Comparison of ENCODE assay signal across 8 cellular contexts in genomic region chr1:46617108-46617694, GRCh38. TPM values are rescaled to one million over a fixed set of nuclear protein-coding genes. Genes with fewer than 3 reads are reported as not detected.
DNase-seq lines count a peak whose midpoint lies in the region; ATAC-seq, FAIRE-seq and TF ChIP-seq lines count a peak whose summit lies in the region.

No MANE protein-coding gene starts in this region.

- H3K4me3 Mint-ChIP-seq in mesothelial cell of epicardium, result peak overlapping the region; percentile 88

- H3K27me3 Mint-ChIP-seq in mesothelial cell of epicardium (ENCODE audit: low read depth), result peaks cover 6% of the 10 kb centered on the region

- H3K27me3 ChIP-seq in HL-60 (ENCODE audit: insufficient read depth, poor library complexity, severe bottlenecking), result no peaks in the 10 kb centered on the region

- H3K27ac Mint-ChIP-seq in mesothelial cell of epicardium, result peak overlapping the region; percentile 89

- H3K4me2 ChIP-seq in A549, result peak overlapping the region; percentile 81

- H3K4me1 Mint-ChIP-seq in mesothelial cell of epicardium, result peaks cover 31% of the 10 kb centered on the region

- H3K4me3 ChIP-seq in A549, result peak overlapping the region; percentile 81
- peak overlapping the region; percentile 76 for H3K4me3 ChIP-seq in HL-60 (replicated peaks; ENCODE audit: insufficient read depth, low read length)
- peak overlapping the region; percentile 86 for H3K4me3 ChIP-seq in choroid plexus epithelial cell (ENCODE audit: low read depth, low read length)

- CTCF ChIA-PET in A549 (lab: Yijun Ruan, JAX), result interaction anchor here (1.1 to 1.8 kb wide), 3 partner anchors 11 to 85 kb away, joined by 3 to 4 read pairs (median 3); no protein-coding TSS in a partner anchor

- no peaks in the 10 kb centered on the region for H3K9me3 Mint-ChIP-seq in mesothelial cell of epicardium

- TF ChIP-seq CTCF in A549 (IDR thresholded peaks at IDR 0.05) (no peak), HL-60 (IDR thresholded peaks at IDR 0.05; ENCODE audit: insufficient read depth, low read length) (no peak), choroid plexus epithelial cell (conservative IDR thresholded peaks at IDR 0.05; ENCODE audit: low read depth, low read length) (no peak), mesothelial cell of epicardium (IDR thresholded peaks at IDR 0.05; ENCODE audit: unreplicated experiment) (no peak)

- H3K9me3 ChIP-seq in A549, result no peaks in the 10 kb centered on the region

- peaks cover 27% of the 10 kb centered on the region for H3K4me1 ChIP-seq in A549

- no peak for FAIRE-seq in A549 (lab: Jason Lieb, UNC)

- TF ChIP-seq EP300 in A549 (IDR thresholded peaks at IDR 0.05), result no peak

- 36% methylated on average over 8 of the region's 9 CpGs for WGBS in A549 (ENCODE audit: missing lambda C conversion rate)

- no peak for TF ChIP-seq RAD21 in A549 (conservative IDR thresholded peaks at IDR 0.05 in 1 of 2, IDR thresholded peaks at IDR 0.05 in 1 of 2)

- POLR2A ChIA-PET in A549 (lab: Yijun Ruan, JAX), result interaction anchor here (2.4 kb wide), 1 partner anchor 13 kb away, joined by 12 read pairs; the partner anchor contains the start of gene MKNK1

- no peak for TF ChIP-seq POLR2A in A549 (IDR thresholded peaks at IDR 0.05; ENCODE audit: low read length)

- ATAC-seq in A549, result peak; percentile 54 to 74
- no peak for ATAC-seq in HG03039 (IDR thresholded peaks at IDR 0.05; ENCODE audit: unreplicated experiment)

- no peak for DNase-seq in A549 (ENCODE audit: low read depth in 1 of 2, low spot score in 1 of 2)
- no peak for DNase-seq in HL-60 (ENCODE audit: low read depth in 1 of 2, low spot score in 1 of 2)
- DNase-seq in choroid plexus epithelial cell (ENCODE audit: low read depth), result no peak
- no peak for DNase-seq in mesothelial cell of epicardium (ENCODE audit: low spot score in 2 of 2, unreplicated experiment in 2 of 2)
- DNase-seq in NK-92 (lab: John Stamatoyannopoulos, UW; ENCODE audit: unreplicated experiment), result no peak
- DNase-seq in NCI-H2171 (lab: John Stamatoyannopoulos, UW), result no peak
- no peak for DNase-seq in stimulated activated CD8-positive, alpha-beta memory T cell treated with anti-CD3 and anti-CD28 coated beads, Interleukin-4, amount 100 ng/mL, for 48 hours

- H3K27ac ChIP-seq in A549 (peak overlapping the region; percentile 79 to 94), HL-60 (replicated peaks) (no peak overlapping the region)

- no peaks in the 10 kb centered on the region for H3K36me3 Mint-ChIP-seq in mesothelial cell of epicardium

TF ChIP-seq in A549, 52 proteins besides CTCF, POLR2A, EP300 and RAD21:
- TF ChIP-seq ZNF302 (CRISPR knock-in tag; IDR thresholded peaks at IDR 0.05), result no peak
- TF ChIP-seq ATOH8 (CRISPR knock-in tag; IDR thresholded peaks at IDR 0.05; ENCODE audit: low read depth), result no peak
- TF ChIP-seq JUN (IDR thresholded peaks at IDR 0.05), result no peak
- TF ChIP-seq MYC (IDR thresholded peaks at IDR 0.05; ENCODE audit: borderline replicate concordance, low read length), result no peak
- no peak for TF ChIP-seq RCOR1 (IDR thresholded peaks at IDR 0.05; ENCODE audit: low read depth, low read length)

RNA-seq across cellular contexts. Expression of gene MOB3C, which starts 0.6 kb away (rescaled TPM):
- polyA plus RNA-seq in A549 (2011; rRNA removed), result 2.6 and 3.8 TPM in 2 replicates
- polyA plus RNA-seq in A549 (2012; cell fraction: cytosol; rRNA removed), result 2.2 and 3.6 TPM in 2 replicates
- polyA plus RNA-seq in A549 (2012; cell fraction: nucleus; rRNA removed), result 5.1 and 6.5 TPM in 2 replicates
- polyA plus RNA-seq in A549 (2017; fragmentation: RNase III; extraction: RNeasy Plus Mini Kit Qiagen cat#74134 plus additional on column Dnase treatment), result 2.4 to 2.9 TPM (median 2.7 TPM) in 3 replicates
- 3.4 and 3.6 TPM in 2 replicates for polyA minus RNA-seq in A549 (2011; rRNA and poly(A)+ RNA removed)
- total RNA-seq in mesothelial cell of epicardium, result 10.6 to 11.5 TPM (median 11.0 TPM) in 3 replicates

RNA-seq across cellular contexts. Expression of gene MKNK1, which starts 13.1 kb away (rescaled TPM):
- polyA plus RNA-seq in A549 (2011; rRNA removed), result 24.2 and 28.4 TPM in 2 replicates
- 18.3 and 19.1 TPM in 2 replicates for polyA plus RNA-seq in A549 (2012; cell fraction: cytosol; rRNA removed)
- polyA plus RNA-seq in A549 (2012; cell fraction: nucleus; rRNA removed), result 47.8 and 49.6 TPM in 2 replicates
- polyA plus RNA-seq in A549 (2017; fragmentation: RNase III; extraction: RNeasy Plus Mini Kit Qiagen cat#74134 plus additional on column Dnase treatment), result 19.6 to 21.4 TPM (median 20.8 TPM) in 3 replicates
- polyA minus RNA-seq in A549 (2011; rRNA and poly(A)+ RNA removed), result 17.3 and 18.3 TPM in 2 replicates
- total RNA-seq in mesothelial cell of epicardium, result 30.6 to 34.8 TPM (median 31.0 TPM) in 3 replicates

RNA-seq across cellular contexts. Expression of gene ATPAF1, which starts 51.0 kb away (rescaled TPM):
- polyA plus RNA-seq in A549 (2011; rRNA removed), result 63.7 and 74.1 TPM in 2 replicates
- polyA plus RNA-seq in A549 (2012; cell fraction: cytosol; rRNA removed), result 27.3 and 30.6 TPM in 2 replicates
- 11.9 and 13.1 TPM in 2 replicates for polyA plus RNA-seq in A549 (2012; cell fraction: nucleus; rRNA removed)
- 28.9 to 33.9 TPM (median 31.7 TPM) in 3 replicates for polyA plus RNA-seq in A549 (2017; fragmentation: RNase III; extraction: RNeasy Plus Mini Kit Qiagen cat#74134 plus additional on column Dnase treatment)
- polyA minus RNA-seq in A549 (2011; rRNA and poly(A)+ RNA removed), result 19.8 and 29.7 TPM in 2 replicates
- 38.4 to 40.5 TPM (median 38.5 TPM) in 3 replicates for total RNA-seq in mesothelial cell of epicardium

RNA-seq across cellular contexts. Expression of gene TEX38, which starts 54.5 kb away (rescaled TPM):
- polyA plus RNA-seq in A549 (2011; rRNA removed) (0.12 TPM in 1 of 2 replicates, not detected in the other), A549 (2017; fragmentation: RNase III; extraction: RNeasy Plus Mini Kit Qiagen cat#74134 plus additional on column Dnase treatment) (not detected in 3 replicates)
- polyA plus RNA-seq in A549 (2012; cell fraction: cytosol; rRNA removed), result 0.05 TPM in 1 of 2 replicates, not detected in the other
- 0.14 and 0.34 TPM in 2 replicates for polyA plus RNA-seq in A549 (2012; cell fraction: nucleus; rRNA removed)
- polyA minus RNA-seq in A549 (2011; rRNA and poly(A)+ RNA removed), result not detected in 2 replicates
- total RNA-seq in mesothelial cell of epicardium, result 0.42 to 0.57 TPM (median 0.49 TPM) in 3 replicates
